Comparison of ENCODE assay signal across 1 cellular context in the genomic region with DNA sequence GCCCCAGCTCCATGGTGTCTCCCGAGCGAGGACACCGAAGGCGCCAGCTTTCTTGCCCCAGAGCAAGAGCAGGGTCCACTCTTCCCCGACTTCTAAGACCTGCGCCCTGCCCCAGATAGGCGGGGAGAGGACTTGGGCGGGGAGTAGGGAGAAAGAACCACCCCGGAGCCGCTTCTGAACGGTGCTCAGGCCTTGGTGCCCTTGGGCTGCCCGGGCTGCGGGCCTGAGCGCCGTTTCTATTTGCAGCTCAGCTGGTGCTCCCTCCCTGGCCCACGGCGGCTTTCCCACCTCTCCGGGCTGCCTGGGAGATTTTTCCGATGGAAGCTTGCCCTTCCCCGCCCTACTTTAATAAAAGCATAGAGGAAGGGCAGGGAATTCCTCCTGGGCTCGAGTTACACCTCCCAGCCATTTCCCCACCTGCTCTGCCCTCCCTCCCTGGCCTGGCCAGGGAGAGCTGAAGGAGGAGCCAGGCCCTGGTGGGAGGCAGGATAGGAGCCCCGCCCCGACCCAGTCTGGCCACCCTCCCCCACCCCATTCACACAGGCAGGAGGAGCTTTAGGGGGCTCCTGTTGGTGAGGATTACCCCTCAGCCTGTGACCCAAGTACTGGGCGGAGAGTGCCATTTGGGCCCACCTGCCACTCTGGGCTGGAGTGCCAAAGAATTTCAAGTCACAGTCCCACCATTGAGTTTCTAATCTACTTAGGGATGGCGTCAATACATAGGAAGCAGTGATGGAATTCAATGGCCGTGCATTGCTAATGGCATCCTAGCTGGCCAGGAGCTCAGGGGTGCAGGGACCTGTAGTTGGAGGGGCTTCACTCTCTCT.
TF ChIP-seq lines count a peak whose summit lies in the region.

No MANE protein-coding gene starts in this region.

TF ChIP-seq in HEK293, 187 proteins besides CTCF, POLR2A, EP300 and RAD21 (continued from another document):
- no peak for TF ChIP-seq ZNF311 (tag by site-specific recombination; IDR thresholded peaks at IDR 0.05; ENCODE audit: borderline replicate concordance)
- peak; percentile 68 for TF ChIP-seq GLIS1 (tag by site-specific recombination; IDR thresholded peaks at IDR 0.05)
- no peak for TF ChIP-seq ZBTB7A (tag by site-specific recombination; IDR thresholded peaks at IDR 0.05; ENCODE audit: low read depth)
- no peak for TF ChIP-seq ZNF660 (tag by site-specific recombination; IDR thresholded peaks at IDR 0.05)
- TF ChIP-seq, protein P1, sequence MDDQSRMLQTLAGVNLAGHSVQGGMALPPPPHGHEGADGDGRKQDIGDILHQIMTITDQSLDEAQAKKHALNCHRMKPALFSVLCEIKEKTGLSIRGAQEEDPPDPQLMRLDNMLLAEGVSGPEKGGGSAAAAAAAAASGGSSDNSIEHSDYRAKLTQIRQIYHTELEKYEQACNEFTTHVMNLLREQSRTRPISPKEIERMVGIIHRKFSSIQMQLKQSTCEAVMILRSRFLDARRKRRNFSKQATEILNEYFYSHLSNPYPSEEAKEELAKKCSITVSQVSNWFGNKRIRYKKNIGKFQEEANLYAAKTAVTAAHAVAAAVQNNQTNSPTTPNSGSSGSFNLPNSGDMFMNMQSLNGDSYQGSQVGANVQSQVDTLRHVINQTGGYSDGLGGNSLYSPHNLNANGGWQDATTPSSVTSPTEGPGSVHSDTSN (CRISPR knock-in tag; IDR thresholded peaks at IDR 0.05), result no peak
- no peak for TF ChIP-seq YY1 (tag by site-specific recombination; IDR thresholded peaks at IDR 0.05)
- no peak for TF ChIP-seq GFI1B (tag by site-specific recombination; IDR thresholded peaks at IDR 0.05)
- TF ChIP-seq ZNF610 (tag by site-specific recombination; IDR thresholded peaks at IDR 0.05; ENCODE audit: borderline replicate concordance), result no peak
- TF ChIP-seq, protein P2, sequence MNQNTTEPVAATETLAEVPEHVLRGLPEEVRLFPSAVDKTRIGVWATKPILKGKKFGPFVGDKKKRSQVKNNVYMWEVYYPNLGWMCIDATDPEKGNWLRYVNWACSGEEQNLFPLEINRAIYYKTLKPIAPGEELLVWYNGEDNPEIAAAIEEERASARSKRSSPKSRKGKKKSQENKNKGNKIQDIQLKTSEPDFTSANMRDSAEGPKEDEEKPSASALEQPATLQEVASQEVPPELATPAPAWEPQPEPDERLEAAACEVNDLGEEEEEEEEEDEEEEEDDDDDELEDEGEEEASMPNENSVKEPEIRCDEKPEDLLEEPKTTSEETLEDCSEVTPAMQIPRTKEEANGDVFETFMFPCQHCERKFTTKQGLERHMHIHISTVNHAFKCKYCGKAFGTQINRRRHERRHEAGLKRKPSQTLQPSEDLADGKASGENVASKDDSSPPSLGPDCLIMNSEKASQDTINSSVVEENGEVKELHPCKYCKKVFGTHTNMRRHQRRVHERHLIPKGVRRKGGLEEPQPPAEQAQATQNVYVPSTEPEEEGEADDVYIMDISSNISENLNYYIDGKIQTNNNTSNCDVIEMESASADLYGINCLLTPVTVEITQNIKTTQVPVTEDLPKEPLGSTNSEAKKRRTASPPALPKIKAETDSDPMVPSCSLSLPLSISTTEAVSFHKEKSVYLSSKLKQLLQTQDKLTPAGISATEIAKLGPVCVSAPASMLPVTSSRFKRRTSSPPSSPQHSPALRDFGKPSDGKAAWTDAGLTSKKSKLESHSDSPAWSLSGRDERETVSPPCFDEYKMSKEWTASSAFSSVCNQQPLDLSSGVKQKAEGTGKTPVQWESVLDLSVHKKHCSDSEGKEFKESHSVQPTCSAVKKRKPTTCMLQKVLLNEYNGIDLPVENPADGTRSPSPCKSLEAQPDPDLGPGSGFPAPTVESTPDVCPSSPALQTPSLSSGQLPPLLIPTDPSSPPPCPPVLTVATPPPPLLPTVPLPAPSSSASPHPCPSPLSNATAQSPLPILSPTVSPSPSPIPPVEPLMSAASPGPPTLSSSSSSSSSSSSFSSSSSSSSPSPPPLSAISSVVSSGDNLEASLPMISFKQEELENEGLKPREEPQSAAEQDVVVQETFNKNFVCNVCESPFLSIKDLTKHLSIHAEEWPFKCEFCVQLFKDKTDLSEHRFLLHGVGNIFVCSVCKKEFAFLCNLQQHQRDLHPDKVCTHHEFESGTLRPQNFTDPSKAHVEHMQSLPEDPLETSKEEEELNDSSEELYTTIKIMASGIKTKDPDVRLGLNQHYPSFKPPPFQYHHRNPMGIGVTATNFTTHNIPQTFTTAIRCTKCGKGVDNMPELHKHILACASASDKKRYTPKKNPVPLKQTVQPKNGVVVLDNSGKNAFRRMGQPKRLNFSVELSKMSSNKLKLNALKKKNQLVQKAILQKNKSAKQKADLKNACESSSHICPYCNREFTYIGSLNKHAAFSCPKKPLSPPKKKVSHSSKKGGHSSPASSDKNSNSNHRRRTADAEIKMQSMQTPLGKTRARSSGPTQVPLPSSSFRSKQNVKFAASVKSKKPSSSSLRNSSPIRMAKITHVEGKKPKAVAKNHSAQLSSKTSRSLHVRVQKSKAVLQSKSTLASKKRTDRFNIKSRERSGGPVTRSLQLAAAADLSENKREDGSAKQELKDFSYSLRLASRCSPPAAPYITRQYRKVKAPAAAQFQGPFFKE (tag by site-specific recombination; IDR thresholded peaks at IDR 0.05; ENCODE audit: borderline replicate concordance), result no peak
- no peak for TF ChIP-seq ZNF146 (tag by site-specific recombination; IDR thresholded peaks at IDR 0.05)
- no peak for TF ChIP-seq HOXD13 (CRISPR knock-in tag; IDR thresholded peaks at IDR 0.05; ENCODE audit: borderline replicate concordance)
- TF ChIP-seq ZNF174 (tag by site-specific recombination; IDR thresholded peaks at IDR 0.05), result no peak
- TF ChIP-seq ZNF335 (tag by site-specific recombination; conservative IDR thresholded peaks at IDR 0.05), result peak; percentile 93
- TF ChIP-seq, protein P3, sequence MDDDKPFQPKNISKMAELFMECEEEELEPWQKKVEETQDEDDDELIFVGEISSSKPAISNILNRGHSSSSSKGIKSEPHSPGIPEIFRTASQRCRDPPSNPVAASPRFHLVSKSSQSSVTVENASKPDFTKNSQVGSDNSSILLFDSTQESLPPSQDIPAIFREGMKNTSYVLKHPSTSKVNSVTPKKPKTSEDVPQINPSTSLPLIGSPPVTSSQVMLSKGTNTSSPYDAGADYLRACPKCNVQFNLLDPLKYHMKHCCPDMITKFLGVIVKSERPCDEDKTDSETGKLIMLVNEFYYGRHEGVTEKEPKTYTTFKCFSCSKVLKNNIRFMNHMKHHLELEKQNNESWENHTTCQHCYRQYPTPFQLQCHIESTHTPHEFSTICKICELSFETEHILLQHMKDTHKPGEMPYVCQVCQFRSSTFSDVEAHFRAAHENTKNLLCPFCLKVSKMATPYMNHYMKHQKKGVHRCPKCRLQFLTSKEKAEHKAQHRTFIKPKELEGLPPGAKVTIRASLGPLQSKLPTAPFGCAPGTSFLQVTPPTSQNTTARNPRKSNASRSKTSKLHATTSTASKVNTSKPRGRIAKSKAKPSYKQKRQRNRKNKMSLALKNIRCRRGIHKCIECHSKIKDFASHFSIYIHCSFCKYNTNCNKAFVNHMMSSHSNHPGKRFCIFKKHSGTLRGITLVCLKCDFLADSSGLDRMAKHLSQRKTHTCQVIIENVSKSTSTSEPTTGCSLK (tag by site-specific recombination; IDR thresholded peaks at IDR 0.05), result no peak
- peak; percentile 82 for TF ChIP-seq ZNF341 (tag by site-specific recombination; IDR thresholded peaks at IDR 0.05; ENCODE audit: low read depth)
